21 cellular contexts compared by ENCODE assay signal in the genomic region with DNA sequence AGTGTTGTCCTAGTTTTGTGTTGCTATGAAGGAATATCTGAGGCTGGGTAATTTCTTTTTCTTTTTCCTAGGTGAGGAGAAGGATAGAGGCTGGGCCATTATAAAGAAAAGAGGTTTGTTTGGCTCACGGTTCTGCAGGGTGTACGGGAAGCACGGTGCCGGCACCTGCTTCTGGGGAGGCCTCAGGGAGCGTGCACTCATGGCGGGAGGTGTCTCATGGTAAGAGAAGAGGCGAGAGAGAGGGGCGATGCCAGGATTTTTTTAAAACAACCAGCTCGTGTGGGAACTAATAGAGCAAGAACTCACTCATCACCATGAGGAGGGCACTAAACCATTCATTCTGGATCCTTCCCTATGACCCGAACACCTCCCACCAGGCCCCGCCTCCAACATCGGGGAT. TPM values are rescaled to one million over a fixed set of nuclear protein-coding genes. Genes with fewer than 3 reads are reported as not detected.
DNase-seq lines count a peak whose midpoint lies in the region; ATAC-seq and TF ChIP-seq lines count a peak whose summit lies in the region.
"Had no signal": no experiment of that assay in that cellular context is flagged by ENCODE, and none has a peak within 500 bp of the region (broad histone marks: within the 10 kb centered on the region; RNA-seq: fewer than 3 reads in every experiment).

No MANE protein-coding gene starts in this region.

- H3K9ac ChIP-seq in BLaER1: peak overlapping the region; percentile 53

- H3K4me1 ChIP-seq in BLaER1 (peaks cover 25% of the 10 kb centered on the region), foreskin keratinocyte (no peaks in the 10 kb centered on the region)
- H3K4me1 ChIP-seq: Caco-2, HAP-1 had no signal

- no peak for TF ChIP-seq CTCF in chondrocyte (IDR thresholded peaks at IDR 0.05)
- no peak for TF ChIP-seq CTCF in foreskin keratinocyte (conservative IDR thresholded peaks at IDR 0.05)

- peaks cover 10% of the 10 kb centered on the region for H3K4me1 Mint-ChIP-seq in activated CD8-positive, alpha-beta memory T cell treated with anti-CD3 and anti-CD28 coated beads, Interleukin-2, amount 10 ng/mL, durations not matched to agents 7 days and 5 days
- peaks cover 7% of the 10 kb centered on the region for H3K4me1 Mint-ChIP-seq in chondrocyte (ENCODE audit: low read depth)

- H3K36me3 ChIP-seq in BLaER1: no peaks in the 10 kb centered on the region
- H3K36me3 ChIP-seq: HAP-1 had no signal

- CTCF ChIA-PET in activated CD8-positive, alpha-beta memory T cell treated with anti-CD3 and anti-CD28 coated beads, Interleukin-2, amount 10 ng/mL, durations not matched to agents 7 days and 5 days (lab: Charles Lee): interaction anchor here (1.7 to 5.4 kb wide), 9 partner anchors 10 to 141 kb away, joined by 6 to 110 read pairs (median 10); a partner anchor contains a TSS

- H3K27ac ChIP-seq in BLaER1 (no peak overlapping the region), foreskin keratinocyte (no peak overlapping the region)

- H3K4me2 ChIP-seq in BLaER1: peak overlapping the region; percentile 73

- H3K27me3 ChIP-seq in BLaER1 (no peaks in the 10 kb centered on the region), foreskin keratinocyte (peaks cover 22% of the 10 kb centered on the region)

- no peak for ATAC-seq in activated CD8-positive, alpha-beta memory T cell treated with anti-CD3 and anti-CD28 coated beads, Interleukin-2, amount 10 ng/mL, durations not matched to agents 7 days and 5 days
- ATAC-seq in foreskin keratinocyte: no peak
- ATAC-seq: Panc1 had no signal

- no peak overlapping the region for H3K4me3 ChIP-seq in BLaER1
- H3K4me3 ChIP-seq: GM12878, HAP-1 had no signal

- H3K27ac Mint-ChIP-seq in activated CD8-positive, alpha-beta memory T cell treated with anti-CD3 and anti-CD28 coated beads, Interleukin-2, amount 10 ng/mL, durations not matched to agents 7 days and 5 days: no peak overlapping the region
- H3K27ac Mint-ChIP-seq in chondrocyte (ENCODE audit: unreplicated experiment): no peak overlapping the region

- H4K20me1 ChIP-seq in BLaER1: no peaks in the 10 kb centered on the region

- H3K36me3 Mint-ChIP-seq in activated CD8-positive, alpha-beta memory T cell treated with anti-CD3 and anti-CD28 coated beads, Interleukin-2, amount 10 ng/mL, durations not matched to agents 7 days and 5 days: no peaks in the 10 kb centered on the region
- H3K36me3 Mint-ChIP-seq in chondrocyte (ENCODE audit: low read depth): no peaks in the 10 kb centered on the region

- peaks cover 33% of the 10 kb centered on the region for H3K27me3 Mint-ChIP-seq in activated CD8-positive, alpha-beta memory T cell treated with anti-CD3 and anti-CD28 coated beads, Interleukin-2, amount 10 ng/mL, durations not matched to agents 7 days and 5 days
- peaks cover 27% of the 10 kb centered on the region for H3K27me3 Mint-ChIP-seq in chondrocyte (ENCODE audit: low read depth)

- H3K4me3 Mint-ChIP-seq in activated CD8-positive, alpha-beta memory T cell treated with anti-CD3 and anti-CD28 coated beads, Interleukin-2, amount 10 ng/mL, durations not matched to agents 7 days and 5 days: no peak overlapping the region
- no peak overlapping the region for H3K4me3 Mint-ChIP-seq in chondrocyte (ENCODE audit: unreplicated experiment)

- no peaks in the 10 kb centered on the region for H3K9me3 Mint-ChIP-seq in activated CD8-positive, alpha-beta memory T cell treated with anti-CD3 and anti-CD28 coated beads, Interleukin-2, amount 10 ng/mL, durations not matched to agents 7 days and 5 days (ENCODE audit: low read depth)
- no peaks in the 10 kb centered on the region for H3K9me3 Mint-ChIP-seq in chondrocyte (ENCODE audit: low read depth)

- H3K9me3 ChIP-seq in BLaER1: no peaks in the 10 kb centered on the region
- H3K9me3 ChIP-seq: Caco-2, HAP-1 had no signal

- peak; percentile 13 for DNase-seq in activated CD8-positive, alpha-beta memory T cell treated with anti-CD3 and anti-CD28 coated beads, Interleukin-2, amount 50 U/mL, for 4 hours
- DNase-seq in activated CD8-positive, alpha-beta memory T cell treated with anti-CD3 and anti-CD28 coated beads, Interleukin-2, amount 10 ng/mL, durations not matched to agents 7 days and 5 days: no peak
- DNase-seq in chondrocyte (ENCODE audit: low spot score) (peak; percentile 34), retina (peak; percentile 1), putamen (ENCODE audit: low spot score) (no peak), NAMALWA (ENCODE audit: low spot score) (no peak), foreskin keratinocyte (no peak)
- DNase-seq: 8988T, C1 segment of cervical spinal cord, DMS79, Karpas-422, MM.1S, NCI-H1930, NCI-H2171 had no signal

RNA-seq across cellular contexts. Expression of a gene that starts 14.2 kb away (rescaled TPM):
- total RNA-seq in activated CD8-positive, alpha-beta memory T cell treated with anti-CD3 and anti-CD28 coated beads, Interleukin-2, amount 10 ng/mL, durations not matched to agents 7 days and 5 days: not detected
- total RNA-seq in chondrocyte (not detected in 3 replicates), foreskin keratinocyte (not detected in 2 replicates)
- polyA plus RNA-seq in foreskin keratinocyte: not detected in 2 replicates
- total RNA-seq: Caco-2, G401, GM12878, NCI-H460 had no signal
- polyA plus RNA-seq: GM12878 had no signal

RNA-seq across cellular contexts. Expression of a gene that starts 37.4 kb away (rescaled TPM):
- not detected for total RNA-seq in activated CD8-positive, alpha-beta memory T cell treated with anti-CD3 and anti-CD28 coated beads, Interleukin-2, amount 10 ng/mL, durations not matched to agents 7 days and 5 days
- 0.55 to 1.4 TPM in 2 of 3 replicates, not detected in the other for total RNA-seq in chondrocyte
- 0.17 TPM in 1 of 2 replicates, not detected in the other for total RNA-seq in foreskin keratinocyte
- polyA plus RNA-seq in foreskin keratinocyte: 0.12 TPM in 1 of 2 replicates, not detected in the other
- total RNA-seq: Caco-2, G401, GM12878, NCI-H460 had no signal
- polyA plus RNA-seq: GM12878 had no signal

RNA-seq across cellular contexts. Expression of a gene that starts 41.7 kb away (rescaled TPM):
- under 1 TPM; 0.75 to 0.99 TPM for total RNA-seq in activated CD8-positive, alpha-beta memory T cell treated with anti-CD3 and anti-CD28 coated beads, Interleukin-2, amount 10 ng/mL, durations not matched to agents 7 days and 5 days
- total RNA-seq in chondrocyte (3.2 to 4.6 TPM (median 3.5 TPM) in 3 replicates), foreskin keratinocyte (0.10 and 0.14 TPM in 2 replicates)
- polyA plus RNA-seq in foreskin keratinocyte: 0.12 and 0.14 TPM in 2 replicates

RNA-seq across cellular contexts. Expression of a gene that starts 42.3 kb away (rescaled TPM):
- 100 to 1,000 TPM in 1 of 2 experiments, 10 to 100 TPM in 1; 84.5 to 119 TPM for total RNA-seq in activated CD8-positive, alpha-beta memory T cell treated with anti-CD3 and anti-CD28 coated beads, Interleukin-2, amount 10 ng/mL, durations not matched to agents 7 days and 5 days
- total RNA-seq in chondrocyte (15.7 to 18.5 TPM (median 18.1 TPM) in 3 replicates), foreskin keratinocyte (23.7 and 23.8 TPM in 2 replicates)
- 26.1 and 26.3 TPM in 2 replicates for polyA plus RNA-seq in foreskin keratinocyte

RNA-seq across cellular contexts. Expression of a gene that starts 42.7 kb away (rescaled TPM):
- total RNA-seq in activated CD8-positive, alpha-beta memory T cell treated with anti-CD3 and anti-CD28 coated beads, Interleukin-2, amount 10 ng/mL, durations not matched to agents 7 days and 5 days: not detected
- total RNA-seq in chondrocyte (not detected in 3 replicates), foreskin keratinocyte (not detected in 2 replicates)
- 0.01 TPM in 1 of 2 replicates, not detected in the other for polyA plus RNA-seq in foreskin keratinocyte
- total RNA-seq: GM12878, NCI-H460 had no signal

Comparison
In these comparisons a context has a peak if more than half of its experiments do, and no peak if none do; other contexts are left out.
1. DNase-seq: peak in activated CD8-positive, alpha-beta memory T cell treated with anti-CD3 and anti-CD28 coated beads, Interleukin-2, amount 50 U/mL, for 4 hours (single experiment), chondrocyte (single experiment) and retina (single experiment); none in activated CD8-positive, alpha-beta memory T cell treated with anti-CD3 and anti-CD28 coated beads, Interleukin-2, amount 10 ng/mL, durations not matched to agents 7 days and 5 days (single experiment), putamen (single experiment), NAMALWA (single experiment) and foreskin keratinocyte (0 of 2).